31 cellular contexts compared by ENCODE assay signal in genomic region chr12:61574339-61574738, GRCh38.
"Had no signal": no experiment of that assay in that cellular context is flagged by ENCODE, and none has a peak within 500 bp of the region (broad histone marks: within the 10 kb centered on the region; RNA-seq: fewer than 3 reads in every experiment).

No MANE protein-coding gene starts in this region.

- ATAC-seq: activated CD8-positive, alpha-beta T cell treated with anti-CD3 and anti-CD28 coated beads for 36 hours; Panc1 had no signal

- H3K36me3 ChIP-seq: brain microvascular endothelial cell, cardiac muscle cell, SJSA1 had no signal

- H3K27me3 ChIP-seq: brain microvascular endothelial cell, cardiac muscle cell, SJSA1 had no signal

- H3K27ac ChIP-seq: brain microvascular endothelial cell, cardiac muscle cell, SJSA1 had no signal

- H3K4me1 Mint-ChIP-seq: activated CD4-positive, alpha-beta T cell treated with anti-CD3 and anti-CD28 coated beads, Interleukin-2, amount 10 ng/mL, durations not matched to agents 24 days and 14 days; activated naive CD4-positive, alpha-beta T cell treated with anti-CD3 and anti-CD28 coated beads, Interleukin-2, amount 50 U/mL, for 24 hours; activated naive CD8-positive, alpha-beta T cell treated with anti-CD3 and anti-CD28 coated beads, Interleukin-2, amount 10 ng/mL, durations not matched to agents 7 days and 5 days; central memory CD8-positive, alpha-beta T cell had no signal

- H3K4me1 ChIP-seq: SJSA1 had no signal

- H3K27me3 Mint-ChIP-seq: activated CD4-positive, alpha-beta T cell treated with anti-CD3 and anti-CD28 coated beads, Interleukin-2, amount 10 ng/mL, durations not matched to agents 24 days and 14 days; activated CD8-positive, alpha-beta T cell treated with anti-CD3 and anti-CD28 coated beads for 36 hours; activated naive CD8-positive, alpha-beta T cell treated with anti-CD3 and anti-CD28 coated beads, Interleukin-2, amount 10 ng/mL, durations not matched to agents 7 days and 5 days; central memory CD8-positive, alpha-beta T cell had no signal

- H3K27ac Mint-ChIP-seq: activated CD4-positive, alpha-beta T cell treated with anti-CD3 and anti-CD28 coated beads, Interleukin-2, amount 10 ng/mL, durations not matched to agents 24 days and 14 days; activated CD8-positive, alpha-beta T cell treated with anti-CD3 and anti-CD28 coated beads for 36 hours; activated naive CD4-positive, alpha-beta T cell treated with anti-CD3 and anti-CD28 coated beads, Interleukin-2, amount 50 U/mL, for 24 hours; activated naive CD8-positive, alpha-beta T cell treated with anti-CD3 and anti-CD28 coated beads, Interleukin-2, amount 10 ng/mL, durations not matched to agents 7 days and 5 days; activated T-helper 2 cell treated with anti-CD3 and anti-CD28 coated beads, Interferon-gamma antibody, Interleukin-2, Interleukin-4, amounts not matched to agents 10 μg/mL and 5 μg/mL and 100 μg/mL, durations not matched to agents 14 hours and 24 hours and 36 hours; T-helper 1 cell treated with Interleukin-12 subunit alpha and Interleukin-12 subunit beta and Interleukin-4 antibody, amounts not matched to agents 30 μg/mL and 1 μg/mL, for 36 hours; T-helper 2 cell treated with Interferon-gamma antibody and Interleukin-4, amounts not matched to agents 5 μg/mL and 100 μg/mL, for 36 hours had no signal

- DNase-seq: activated CD4-positive, alpha-beta T cell treated with anti-CD3 and anti-CD28 coated beads, Interleukin-2, amount 10 ng/mL, durations not matched to agents 24 days and 14 days; activated CD4-positive, alpha-beta T cell treated with anti-CD3 and anti-CD28 coated beads, Interleukin-2, amount 50 U/mL, for 4 hours; activated CD8-positive, alpha-beta T cell treated with anti-CD3 and anti-CD28 coated beads for 36 hours; activated gamma-delta T cell; activated naive CD4-positive, alpha-beta T cell treated with Interleukin-2 at 50 U/mL for 16 hours; activated naive CD8-positive, alpha-beta T cell treated with anti-CD3 and anti-CD28 coated beads, Interleukin-2, amount 10 ng/mL, durations not matched to agents 7 days and 5 days; activated T-cell treated with anti-CD3 and anti-CD28 coated beads, Interleukin-2, amount 50 U/mL, for 1 hour; brain microvascular endothelial cell; Kasumi-1; KG1; MM.1S; MV-4-11; NCI-H1092; NCI-H146; NCI-H187 treated with DMSO at 0.1 percent for 48 hours; NCI-H2081; NCI-H2171 treated with DMSO at 0.1 percent for 48 hours; NCI-H2227 treated with DMSO at 0.1 percent for 48 hours; NCI-H446; NCI-H510A treated with DMSO at 0.1 percent for 48 hours; RPMI8226; SHP77 treated with DMSO at 0.1 percent for 48 hours; SK-N-SH had no signal

- H3K4me3 Mint-ChIP-seq: activated CD4-positive, alpha-beta T cell treated with anti-CD3 and anti-CD28 coated beads, Interleukin-2, amount 10 ng/mL, durations not matched to agents 24 days and 14 days; activated CD8-positive, alpha-beta T cell treated with anti-CD3 and anti-CD28 coated beads for 36 hours; activated naive CD4-positive, alpha-beta T cell treated with anti-CD3 and anti-CD28 coated beads, Interleukin-2, amount 50 U/mL, for 24 hours; activated naive CD8-positive, alpha-beta T cell treated with anti-CD3 and anti-CD28 coated beads, Interleukin-2, amount 10 ng/mL, durations not matched to agents 7 days and 5 days; central memory CD8-positive, alpha-beta T cell; T-helper 1 cell treated with Interleukin-12 subunit alpha and Interleukin-12 subunit beta and Interleukin-4 antibody, amounts not matched to agents 30 μg/mL and 1 μg/mL, for 36 hours; T-helper 2 cell treated with Interferon-gamma antibody and Interleukin-4, amounts not matched to agents 5 μg/mL and 100 μg/mL, for 36 hours had no signal

- H3K9me3 Mint-ChIP-seq: activated CD4-positive, alpha-beta T cell treated with anti-CD3 and anti-CD28 coated beads, Interleukin-2, amount 10 ng/mL, durations not matched to agents 24 days and 14 days; activated CD8-positive, alpha-beta T cell treated with anti-CD3 and anti-CD28 coated beads for 36 hours; activated naive CD4-positive, alpha-beta T cell treated with anti-CD3 and anti-CD28 coated beads, Interleukin-2, amount 50 U/mL, for 24 hours; activated naive CD8-positive, alpha-beta T cell treated with anti-CD3 and anti-CD28 coated beads, Interleukin-2, amount 10 ng/mL, durations not matched to agents 7 days and 5 days; activated T-helper 2 cell treated with anti-CD3 and anti-CD28 coated beads, Interferon-gamma antibody, Interleukin-2, Interleukin-4, amounts not matched to agents 10 μg/mL and 5 μg/mL and 100 μg/mL, durations not matched to agents 14 hours and 24 hours and 36 hours; T-helper 2 cell treated with Interferon-gamma antibody and Interleukin-4, amounts not matched to agents 5 μg/mL and 100 μg/mL, for 36 hours had no signal

- H3K4me2 ChIP-seq: SK-N-SH had no signal

- H3K36me3 Mint-ChIP-seq: activated naive CD4-positive, alpha-beta T cell treated with anti-CD3 and anti-CD28 coated beads, Interleukin-2, amount 50 U/mL, for 24 hours; activated naive CD8-positive, alpha-beta T cell treated with anti-CD3 and anti-CD28 coated beads, Interleukin-2, amount 10 ng/mL, durations not matched to agents 7 days and 5 days had no signal

- H3K4me3 ChIP-seq: cardiac muscle cell, SJSA1 had no signal

- H3K9ac ChIP-seq: SK-N-SH had no signal
